1 cellular context compared by ENCODE assay signal in the genomic region with DNA sequence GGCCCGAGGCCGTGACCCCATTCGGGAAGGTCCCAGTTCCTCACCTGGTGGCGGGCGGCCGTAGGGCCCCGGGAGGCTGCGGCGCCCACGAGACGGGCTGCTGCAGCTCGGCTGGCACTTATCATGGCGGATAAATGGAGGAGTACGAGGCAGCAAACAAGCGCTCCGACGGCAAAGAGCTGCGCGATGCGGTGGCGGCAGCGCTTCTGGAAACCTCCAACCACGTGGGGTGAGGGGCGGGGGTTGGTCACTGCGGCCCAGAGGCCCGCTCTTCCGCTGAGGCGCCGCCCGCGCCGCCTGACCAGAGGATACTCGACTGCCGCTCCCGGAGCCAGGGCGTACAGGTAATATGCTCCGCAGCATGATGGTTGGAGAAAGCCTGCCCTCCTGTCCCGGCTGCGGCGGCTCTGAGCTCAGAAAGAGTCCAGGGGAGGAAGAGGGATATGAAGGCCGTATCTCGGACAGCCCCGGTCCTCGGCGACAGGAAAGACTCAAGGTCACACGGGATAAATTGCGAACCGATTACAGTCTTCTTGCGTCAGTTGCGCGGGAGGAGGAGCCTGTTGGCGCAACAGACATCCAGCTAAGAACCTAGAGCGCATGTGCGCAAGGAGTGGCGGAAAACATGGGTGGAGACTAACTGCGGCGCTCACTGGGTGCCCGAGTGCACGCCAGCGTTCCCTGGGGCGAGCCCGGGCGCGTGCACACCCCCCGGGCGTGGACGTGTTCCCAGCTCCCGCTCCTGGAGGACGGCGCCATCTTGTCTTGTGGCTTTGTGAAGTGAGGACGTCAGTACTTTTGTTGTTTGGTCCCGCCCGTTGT.
A peak's percentile ranks its signal among the peaks of the same experiment; 100 is the strongest.
TF ChIP-seq lines count a peak whose summit lies in the region.

A gene (minus strand): TSS at position 208 of the 822 bp plus-strand sequence. CDS start 83 bp downstream, at position 125.

TF ChIP-seq in HepG2, 621 proteins besides CTCF, POLR2A, EP300 and RAD21 (continued from another document and continues in another):
- TF ChIP-seq, protein P1, sequence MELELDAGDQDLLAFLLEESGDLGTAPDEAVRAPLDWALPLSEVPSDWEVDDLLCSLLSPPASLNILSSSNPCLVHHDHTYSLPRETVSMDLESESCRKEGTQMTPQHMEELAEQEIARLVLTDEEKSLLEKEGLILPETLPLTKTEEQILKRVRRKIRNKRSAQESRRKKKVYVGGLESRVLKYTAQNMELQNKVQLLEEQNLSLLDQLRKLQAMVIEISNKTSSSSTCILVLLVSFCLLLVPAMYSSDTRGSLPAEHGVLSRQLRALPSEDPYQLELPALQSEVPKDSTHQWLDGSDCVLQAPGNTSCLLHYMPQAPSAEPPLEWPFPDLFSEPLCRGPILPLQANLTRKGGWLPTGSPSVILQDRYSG (CRISPR knock-in tag; IDR thresholded peaks at IDR 0.05): no peak
- TF ChIP-seq, protein P2, sequence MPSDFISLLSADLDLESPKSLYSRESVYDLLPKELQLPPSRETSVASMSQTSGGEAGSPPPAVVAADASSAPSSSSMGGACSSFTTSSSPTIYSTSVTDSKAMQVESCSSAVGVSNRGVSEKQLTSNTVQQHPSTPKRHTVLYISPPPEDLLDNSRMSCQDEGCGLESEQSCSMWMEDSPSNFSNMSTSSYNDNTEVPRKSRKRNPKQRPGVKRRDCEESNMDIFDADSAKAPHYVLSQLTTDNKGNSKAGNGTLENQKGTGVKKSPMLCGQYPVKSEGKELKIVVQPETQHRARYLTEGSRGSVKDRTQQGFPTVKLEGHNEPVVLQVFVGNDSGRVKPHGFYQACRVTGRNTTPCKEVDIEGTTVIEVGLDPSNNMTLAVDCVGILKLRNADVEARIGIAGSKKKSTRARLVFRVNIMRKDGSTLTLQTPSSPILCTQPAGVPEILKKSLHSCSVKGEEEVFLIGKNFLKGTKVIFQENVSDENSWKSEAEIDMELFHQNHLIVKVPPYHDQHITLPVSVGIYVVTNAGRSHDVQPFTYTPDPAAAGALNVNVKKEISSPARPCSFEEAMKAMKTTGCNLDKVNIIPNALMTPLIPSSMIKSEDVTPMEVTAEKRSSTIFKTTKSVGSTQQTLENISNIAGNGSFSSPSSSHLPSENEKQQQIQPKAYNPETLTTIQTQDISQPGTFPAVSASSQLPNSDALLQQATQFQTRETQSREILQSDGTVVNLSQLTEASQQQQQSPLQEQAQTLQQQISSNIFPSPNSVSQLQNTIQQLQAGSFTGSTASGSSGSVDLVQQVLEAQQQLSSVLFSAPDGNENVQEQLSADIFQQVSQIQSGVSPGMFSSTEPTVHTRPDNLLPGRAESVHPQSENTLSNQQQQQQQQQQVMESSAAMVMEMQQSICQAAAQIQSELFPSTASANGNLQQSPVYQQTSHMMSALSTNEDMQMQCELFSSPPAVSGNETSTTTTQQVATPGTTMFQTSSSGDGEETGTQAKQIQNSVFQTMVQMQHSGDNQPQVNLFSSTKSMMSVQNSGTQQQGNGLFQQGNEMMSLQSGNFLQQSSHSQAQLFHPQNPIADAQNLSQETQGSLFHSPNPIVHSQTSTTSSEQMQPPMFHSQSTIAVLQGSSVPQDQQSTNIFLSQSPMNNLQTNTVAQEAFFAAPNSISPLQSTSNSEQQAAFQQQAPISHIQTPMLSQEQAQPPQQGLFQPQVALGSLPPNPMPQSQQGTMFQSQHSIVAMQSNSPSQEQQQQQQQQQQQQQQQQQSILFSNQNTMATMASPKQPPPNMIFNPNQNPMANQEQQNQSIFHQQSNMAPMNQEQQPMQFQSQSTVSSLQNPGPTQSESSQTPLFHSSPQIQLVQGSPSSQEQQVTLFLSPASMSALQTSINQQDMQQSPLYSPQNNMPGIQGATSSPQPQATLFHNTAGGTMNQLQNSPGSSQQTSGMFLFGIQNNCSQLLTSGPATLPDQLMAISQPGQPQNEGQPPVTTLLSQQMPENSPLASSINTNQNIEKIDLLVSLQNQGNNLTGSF (CRISPR knock-in tag; IDR thresholded peaks at IDR 0.05): peak; percentile 96
- peak; percentile 91; the same call in 1 of the 2 replicates for TF ChIP-seq ZNF674 (CRISPR knock-in tag; IDR thresholded peaks at IDR 0.05; ENCODE audit: low read depth)
- TF ChIP-seq JDP2 (CRISPR knock-in tag; IDR thresholded peaks at IDR 0.05; ENCODE audit: borderline replicate concordance): no peak
- peak; percentile 62; the same call in 1 of the 2 replicates for TF ChIP-seq RFXANK (CRISPR knock-in tag; IDR thresholded peaks at IDR 0.05)
- peak; percentile 38; the same call in 1 of the 2 replicates for TF ChIP-seq SNAI1 (CRISPR knock-in tag; IDR thresholded peaks at IDR 0.05; ENCODE audit: borderline replicate concordance)
- TF ChIP-seq HCFC1 (IDR thresholded peaks at IDR 0.05; ENCODE audit: low read depth, low read length): peak; percentile 55; the same call in 1 of the 2 replicates
- TF ChIP-seq ZNF737 (CRISPR knock-in tag; IDR thresholded peaks at IDR 0.05; ENCODE audit: borderline replicate concordance): peak; percentile 99
- TF ChIP-seq ZNF607 (CRISPR knock-in tag; IDR thresholded peaks at IDR 0.05; ENCODE audit: borderline replicate concordance): peak; percentile 90
- TF ChIP-seq MAZ (IDR thresholded peaks at IDR 0.05; ENCODE audit: borderline replicate concordance, low read depth, low read length): peak; percentile 31; the same call in 1 of the 2 replicates
- peak; percentile 88 for TF ChIP-seq MAZ (CRISPR knock-in tag; IDR thresholded peaks at IDR 0.05; ENCODE audit: low read depth)
- peak; percentile 82 for TF ChIP-seq ZNF317 (CRISPR knock-in tag; IDR thresholded peaks at IDR 0.05)
- TF ChIP-seq, protein P3, sequence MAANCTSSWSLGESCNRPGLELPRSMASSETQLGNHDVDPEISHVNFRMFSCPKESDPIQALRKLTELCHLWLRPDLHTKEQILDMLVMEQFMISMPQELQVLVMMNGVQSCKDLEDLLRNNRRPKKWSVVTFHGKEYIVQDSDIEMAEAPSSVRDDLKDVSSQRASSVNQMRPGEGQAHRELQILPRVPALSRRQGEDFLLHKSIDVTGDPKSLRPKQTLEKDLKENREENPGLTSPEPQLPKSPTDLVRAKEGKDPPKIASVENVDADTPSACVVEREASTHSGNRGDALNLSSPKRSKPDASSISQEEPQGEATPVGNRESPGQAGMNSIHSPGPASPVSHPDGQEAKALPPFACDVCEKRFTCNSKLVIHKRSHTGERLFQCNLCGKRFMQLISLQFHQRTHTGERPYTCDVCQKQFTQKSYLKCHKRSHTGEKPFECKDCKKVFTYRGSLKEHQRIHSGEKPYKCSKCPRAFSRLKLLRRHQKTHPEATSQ (CRISPR knock-in tag; IDR thresholded peaks at IDR 0.05; ENCODE audit: borderline replicate concordance): no peak
- peak; percentile 4; the same call in 1 of the 2 replicates for TF ChIP-seq MYNN (CRISPR knock-in tag; IDR thresholded peaks at IDR 0.05; ENCODE audit: low read depth)
- peak; percentile 83 for TF ChIP-seq PHF21A (CRISPR knock-in tag; IDR thresholded peaks at IDR 0.05)
- TF ChIP-seq, protein P4, sequence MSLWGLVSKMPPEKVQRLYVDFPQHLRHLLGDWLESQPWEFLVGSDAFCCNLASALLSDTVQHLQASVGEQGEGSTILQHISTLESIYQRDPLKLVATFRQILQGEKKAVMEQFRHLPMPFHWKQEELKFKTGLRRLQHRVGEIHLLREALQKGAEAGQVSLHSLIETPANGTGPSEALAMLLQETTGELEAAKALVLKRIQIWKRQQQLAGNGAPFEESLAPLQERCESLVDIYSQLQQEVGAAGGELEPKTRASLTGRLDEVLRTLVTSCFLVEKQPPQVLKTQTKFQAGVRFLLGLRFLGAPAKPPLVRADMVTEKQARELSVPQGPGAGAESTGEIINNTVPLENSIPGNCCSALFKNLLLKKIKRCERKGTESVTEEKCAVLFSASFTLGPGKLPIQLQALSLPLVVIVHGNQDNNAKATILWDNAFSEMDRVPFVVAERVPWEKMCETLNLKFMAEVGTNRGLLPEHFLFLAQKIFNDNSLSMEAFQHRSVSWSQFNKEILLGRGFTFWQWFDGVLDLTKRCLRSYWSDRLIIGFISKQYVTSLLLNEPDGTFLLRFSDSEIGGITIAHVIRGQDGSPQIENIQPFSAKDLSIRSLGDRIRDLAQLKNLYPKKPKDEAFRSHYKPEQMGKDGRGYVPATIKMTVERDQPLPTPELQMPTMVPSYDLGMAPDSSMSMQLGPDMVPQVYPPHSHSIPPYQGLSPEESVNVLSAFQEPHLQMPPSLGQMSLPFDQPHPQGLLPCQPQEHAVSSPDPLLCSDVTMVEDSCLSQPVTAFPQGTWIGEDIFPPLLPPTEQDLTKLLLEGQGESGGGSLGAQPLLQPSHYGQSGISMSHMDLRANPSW (CRISPR knock-in tag; IDR thresholded peaks at IDR 0.05; ENCODE audit: borderline replicate concordance): no peak
- TF ChIP-seq, protein P5, sequence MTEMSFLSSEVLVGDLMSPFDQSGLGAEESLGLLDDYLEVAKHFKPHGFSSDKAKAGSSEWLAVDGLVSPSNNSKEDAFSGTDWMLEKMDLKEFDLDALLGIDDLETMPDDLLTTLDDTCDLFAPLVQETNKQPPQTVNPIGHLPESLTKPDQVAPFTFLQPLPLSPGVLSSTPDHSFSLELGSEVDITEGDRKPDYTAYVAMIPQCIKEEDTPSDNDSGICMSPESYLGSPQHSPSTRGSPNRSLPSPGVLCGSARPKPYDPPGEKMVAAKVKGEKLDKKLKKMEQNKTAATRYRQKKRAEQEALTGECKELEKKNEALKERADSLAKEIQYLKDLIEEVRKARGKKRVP (CRISPR knock-in tag; IDR thresholded peaks at IDR 0.05): peak in 1 of 2 experiments; percentile 99; a peak in 2 of 4 replicates
- TF ChIP-seq BRCA1 (CRISPR knock-in tag; IDR thresholded peaks at IDR 0.05): peak; percentile 58; the same call in 1 of the 2 replicates
- TF ChIP-seq, protein P6, sequence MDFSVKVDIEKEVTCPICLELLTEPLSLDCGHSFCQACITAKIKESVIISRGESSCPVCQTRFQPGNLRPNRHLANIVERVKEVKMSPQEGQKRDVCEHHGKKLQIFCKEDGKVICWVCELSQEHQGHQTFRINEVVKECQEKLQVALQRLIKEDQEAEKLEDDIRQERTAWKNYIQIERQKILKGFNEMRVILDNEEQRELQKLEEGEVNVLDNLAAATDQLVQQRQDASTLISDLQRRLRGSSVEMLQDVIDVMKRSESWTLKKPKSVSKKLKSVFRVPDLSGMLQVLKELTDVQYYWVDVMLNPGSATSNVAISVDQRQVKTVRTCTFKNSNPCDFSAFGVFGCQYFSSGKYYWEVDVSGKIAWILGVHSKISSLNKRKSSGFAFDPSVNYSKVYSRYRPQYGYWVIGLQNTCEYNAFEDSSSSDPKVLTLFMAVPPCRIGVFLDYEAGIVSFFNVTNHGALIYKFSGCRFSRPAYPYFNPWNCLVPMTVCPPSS (IDR thresholded peaks at IDR 0.05): no peak
- no peak for TF ChIP-seq MBD4 (IDR thresholded peaks at IDR 0.05; ENCODE audit: borderline replicate concordance, low read length)
- 0 out of 2 replicates have a peak, but pooled peaks have one; percentile 84 for TF ChIP-seq SATB2 (CRISPR knock-in tag; IDR thresholded peaks at IDR 0.05)
- no peak for TF ChIP-seq ZFP36 (IDR thresholded peaks at IDR 0.05; ENCODE audit: borderline replicate concordance, low read depth, low read length, partially characterized antibody)
- TF ChIP-seq ZNF451 (CRISPR knock-in tag; IDR thresholded peaks at IDR 0.05): no peak; the same call in 1 of the 2 replicates
- TF ChIP-seq CENPT (CRISPR knock-in tag; IDR thresholded peaks at IDR 0.05; ENCODE audit: low read depth): no peak
- TF ChIP-seq ZNF556 (CRISPR knock-in tag; IDR thresholded peaks at IDR 0.05; ENCODE audit: borderline replicate concordance): 0 out of 2 replicates have a peak, but pooled peaks have one; percentile 49
- TF ChIP-seq CBFB (CRISPR knock-in tag; IDR thresholded peaks at IDR 0.05): peak; percentile 55; the same call in 1 of the 2 replicates
- TF ChIP-seq ZNF660 (CRISPR knock-in tag; IDR thresholded peaks at IDR 0.05; ENCODE audit: borderline replicate concordance, low read depth): no peak
- no peak for TF ChIP-seq ZNF24 (IDR thresholded peaks at IDR 0.05)
- TF ChIP-seq ZNF850 (CRISPR knock-in tag; conservative IDR thresholded peaks at IDR 0.05): no peak
- TF ChIP-seq, protein P7, sequence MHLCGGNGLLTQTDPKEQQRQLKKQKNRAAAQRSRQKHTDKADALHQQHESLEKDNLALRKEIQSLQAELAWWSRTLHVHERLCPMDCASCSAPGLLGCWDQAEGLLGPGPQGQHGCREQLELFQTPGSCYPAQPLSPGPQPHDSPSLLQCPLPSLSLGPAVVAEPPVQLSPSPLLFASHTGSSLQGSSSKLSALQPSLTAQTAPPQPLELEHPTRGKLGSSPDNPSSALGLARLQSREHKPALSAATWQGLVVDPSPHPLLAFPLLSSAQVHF (CRISPR knock-in tag; IDR thresholded peaks at IDR 0.05): peak; percentile 85
- TF ChIP-seq HOXA9 (CRISPR knock-in tag; IDR thresholded peaks at IDR 0.05; ENCODE audit: borderline replicate concordance): no peak; the same call in 1 of the 2 replicates
- TF ChIP-seq ZNF772 (CRISPR knock-in tag; IDR thresholded peaks at IDR 0.05): peak; percentile 85
- TF ChIP-seq ETV5 (CRISPR knock-in tag; IDR thresholded peaks at IDR 0.05; ENCODE audit: borderline replicate concordance): peak; percentile 68
- TF ChIP-seq, protein P8, sequence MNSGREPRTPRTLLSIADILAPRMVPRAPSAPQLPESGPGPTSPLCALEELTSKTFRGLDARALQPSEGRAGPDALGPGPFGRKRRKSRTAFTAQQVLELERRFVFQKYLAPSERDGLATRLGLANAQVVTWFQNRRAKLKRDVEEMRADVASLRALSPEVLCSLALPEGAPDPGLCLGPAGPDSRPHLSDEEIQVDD (CRISPR knock-in tag; IDR thresholded peaks at IDR 0.05; ENCODE audit: borderline replicate concordance): no peak
- peak; percentile 94 for TF ChIP-seq GABPB1 (CRISPR knock-in tag; IDR thresholded peaks at IDR 0.05)
- 0 out of 2 replicates have a peak, but pooled peaks have one; percentile 79 for TF ChIP-seq ZNF589 (CRISPR knock-in tag; conservative IDR thresholded peaks at IDR 0.05)
- peak; percentile 56; the same call in 1 of the 2 replicates for TF ChIP-seq ZNF343 (CRISPR knock-in tag; IDR thresholded peaks at IDR 0.05)
- TF ChIP-seq ZMYM2 (CRISPR knock-in tag; IDR thresholded peaks at IDR 0.05): no peak
- TF ChIP-seq, protein P9, sequence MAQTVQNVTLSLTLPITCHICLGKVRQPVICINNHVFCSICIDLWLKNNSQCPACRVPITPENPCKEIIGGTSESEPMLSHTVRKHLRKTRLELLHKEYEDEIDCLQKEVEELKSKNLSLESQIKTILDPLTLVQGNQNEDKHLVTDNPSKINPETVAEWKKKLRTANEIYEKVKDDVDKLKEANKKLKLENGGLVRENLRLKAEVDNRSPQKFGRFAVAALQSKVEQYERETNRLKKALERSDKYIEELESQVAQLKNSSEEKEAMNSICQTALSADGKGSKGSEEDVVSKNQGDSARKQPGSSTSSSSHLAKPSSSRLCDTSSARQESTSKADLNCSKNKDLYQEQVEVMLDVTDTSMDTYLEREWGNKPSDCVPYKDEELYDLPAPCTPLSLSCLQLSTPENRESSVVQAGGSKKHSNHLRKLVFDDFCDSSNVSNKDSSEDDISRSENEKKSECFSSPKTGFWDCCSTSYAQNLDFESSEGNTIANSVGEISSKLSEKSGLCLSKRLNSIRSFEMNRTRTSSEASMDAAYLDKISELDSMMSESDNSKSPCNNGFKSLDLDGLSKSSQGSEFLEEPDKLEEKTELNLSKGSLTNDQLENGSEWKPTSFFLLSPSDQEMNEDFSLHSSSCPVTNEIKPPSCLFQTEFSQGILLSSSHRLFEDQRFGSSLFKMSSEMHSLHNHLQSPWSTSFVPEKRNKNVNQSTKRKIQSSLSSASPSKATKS (CRISPR knock-in tag; IDR thresholded peaks at IDR 0.05): peak; percentile 91; the same call in 1 of the 2 replicates
- TF ChIP-seq ZNF879 (CRISPR knock-in tag; IDR thresholded peaks at IDR 0.05): peak; percentile 66
- TF ChIP-seq KDM5A (IDR thresholded peaks at IDR 0.05; ENCODE audit: borderline replicate concordance, low read length): peak; percentile 87
- TF ChIP-seq CHCHD3 (CRISPR knock-in tag; IDR thresholded peaks at IDR 0.05): 0 out of 2 replicates have a peak, but pooled peaks have one; percentile 39
- TF ChIP-seq ZBTB21 (CRISPR knock-in tag; IDR thresholded peaks at IDR 0.05): peak; percentile 77; the same call in 1 of the 2 replicates
- peak; percentile 45; the same call in 1 of the 2 replicates for TF ChIP-seq KDM3A (CRISPR knock-in tag; IDR thresholded peaks at IDR 0.05; ENCODE audit: low read depth)
